ENCODE assay signal across 20 cellular contexts in the genomic region with DNA sequence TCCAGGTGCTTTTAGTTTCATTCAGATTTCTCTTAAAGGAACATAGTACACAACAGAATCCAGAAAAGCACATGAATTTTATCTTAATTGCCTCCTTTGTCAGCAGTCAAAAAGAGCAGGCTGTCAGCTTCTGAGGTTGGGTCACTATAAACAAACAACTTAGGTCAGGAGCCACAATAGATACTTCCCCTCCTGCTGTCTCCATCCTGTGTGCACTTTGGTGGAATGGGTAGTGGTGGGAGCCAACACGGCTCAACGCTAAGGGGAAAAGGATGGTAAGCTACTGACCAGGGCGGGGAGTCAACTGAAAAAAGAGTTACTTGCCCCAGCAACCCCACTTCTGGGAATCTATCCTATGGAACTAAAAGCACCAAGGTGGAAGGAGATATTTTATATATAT.
"Had no signal": no experiment of that assay in that cellular context is flagged by ENCODE, and none has a peak within 500 bp of the region (broad histone marks: within the 10 kb centered on the region; RNA-seq: fewer than 3 reads in every experiment).

No MANE protein-coding gene starts in this region.

- ATAC-seq: body of pancreas; effector memory CD8-positive, alpha-beta T cell; foreskin keratinocyte; left lung; psoas muscle; right cardiac atrium; stimulated activated naive CD8-positive, alpha-beta T cell treated with anti-CD3 and anti-CD28 coated beads, Interleukin-15, Interleukin-2, amounts not matched to agents 100 U/mL and 50 U/mL, for 24 hours had no signal

- H3K4me1 ChIP-seq: body of pancreas, foreskin keratinocyte, left lung, psoas muscle, tibial artery had no signal

- H3K27me3 ChIP-seq: body of pancreas, left lung, tibial artery had no signal

- DNase-seq: activated B cell treated with CpG ODN at 0.5 μM for 24 hours; activated CD4-positive, alpha-beta memory T cell treated with anti-CD3 and anti-CD28 coated beads, Interleukin-2, amount 10 ng/mL, durations not matched to agents 7 days and 5 days; activated CD4-positive, alpha-beta T cell treated with anti-CD3 and anti-CD28 coated beads for 4 hours; activated naive CD4-positive, alpha-beta T cell treated with anti-CD3 and anti-CD28 coated beads for 36 hours; activated T-cell treated with anti-CD3 and anti-CD28 coated beads, Interleukin-2, amount 50 U/mL, for 1 hour; body of pancreas; dermis blood vessel endothelial cell; effector memory CD8-positive, alpha-beta T cell; foreskin keratinocyte; glutamatergic neuron; hypothalamus; kidney; left lung; mammary epithelial cell; psoas muscle; right cardiac atrium; stimulated activated CD4-positive, alpha-beta T cell treated with anti-CD3 and anti-CD28 coated beads, Interleukin-2, amount 100 ng/mL, for 24 hours; stimulated activated naive CD8-positive, alpha-beta T cell treated with anti-CD3 and anti-CD28 coated beads, Interleukin-15, Interleukin-2, amounts not matched to agents 100 U/mL and 50 U/mL, for 24 hours; substantia nigra; tibial artery had no signal

- H3K4me3 ChIP-seq: body of pancreas, left lung, psoas muscle, tibial artery had no signal

- H3K9me3 ChIP-seq: body of pancreas, left lung, psoas muscle, tibial artery had no signal

- H3K36me3 ChIP-seq: left lung, tibial artery had no signal

- H3K27ac ChIP-seq: body of pancreas, foreskin keratinocyte, left lung, psoas muscle, tibial artery had no signal
